10 cellular contexts compared by ENCODE assay signal in the genomic region with DNA sequence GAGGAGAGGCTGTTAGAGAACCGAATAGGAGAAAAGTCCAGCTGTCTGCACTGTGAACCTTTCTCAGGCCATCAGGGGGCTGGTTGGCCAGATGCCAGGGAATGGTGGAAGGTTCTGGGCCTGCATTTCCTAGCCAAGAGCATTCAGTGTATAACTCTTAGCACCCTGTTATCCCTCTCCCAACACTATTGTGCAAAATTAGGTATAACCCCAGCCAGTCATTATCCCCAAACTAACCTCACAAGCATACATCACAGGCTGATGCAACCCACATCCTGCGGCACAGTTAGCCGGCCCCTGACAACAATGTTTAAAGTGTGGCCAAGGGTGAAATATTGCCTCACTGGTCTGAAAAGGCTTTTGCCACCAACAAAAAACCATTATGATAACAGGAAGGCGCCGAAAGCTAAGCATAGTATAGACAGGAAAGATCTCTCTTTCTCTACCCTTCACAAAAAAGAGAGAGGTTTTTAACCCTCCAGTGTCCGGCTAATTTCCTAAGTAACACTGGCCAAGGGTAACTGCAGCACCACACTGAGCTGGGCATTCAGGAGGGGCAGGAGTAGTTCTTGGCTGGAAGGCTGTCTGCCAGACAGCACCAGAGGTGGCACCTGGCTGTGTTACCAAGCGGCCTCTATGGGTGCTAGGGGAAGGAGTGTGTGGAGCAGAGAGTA.
DNase-seq lines count a peak whose midpoint lies in the region; ATAC-seq and TF ChIP-seq lines count a peak whose summit lies in the region.
"Had no signal": no experiment of that assay in that cellular context is flagged by ENCODE, and none has a peak within 500 bp of the region (broad histone marks: within the 10 kb centered on the region; RNA-seq: fewer than 3 reads in every experiment).

No MANE protein-coding gene starts in this region.

- H3K4me1 ChIP-seq in GM23248 (ENCODE audit: insufficient read depth): peaks cover 24% of the 10 kb centered on the region
- H3K4me1 ChIP-seq in naive thymus-derived CD4-positive, alpha-beta T cell (ENCODE audit: control insufficient read depth in 2 of 2, insufficient read depth in 2 of 2, low read length in 2 of 2): peaks cover 0 to 6% of the 10 kb centered on the region in 2 donors

- H3K4me3 ChIP-seq in GM23248: no peak overlapping the region
- H3K4me3 ChIP-seq in cardiac fibroblast (replicated peaks in 1 of 2; ENCODE audit: low read depth in 2 of 2, low read length in 2 of 2): no peak overlapping the region
- H3K4me3 ChIP-seq in naive thymus-derived CD4-positive, alpha-beta T cell (ENCODE audit: low read length): no peak overlapping the region
- H3K4me3 ChIP-seq: heart right ventricle had no signal

- peak; percentile 14 for TF ChIP-seq CTCF in cardiac fibroblast (IDR thresholded peaks at IDR 0.05; ENCODE audit: low read depth, low read length)

- DNase-seq in GM23248 (peak; percentile 23), OCI-M1 (lab: John Stamatoyannopoulos, UW) (peak; percentile 55), cardiac fibroblast (ENCODE audit: low read depth in 2 of 2) (peak; percentile 93 to 97), NCI-H82 (lab: John Stamatoyannopoulos, UW) (no peak)
- no peak for DNase-seq in naive thymus-derived CD4-positive, alpha-beta T cell
- DNase-seq: stimulated activated CD4-positive, alpha-beta T cell treated with anti-CD3 and anti-CD28 coated beads, Interleukin-2, amount 100 ng/mL, for 48 hours had no signal

- POLR2A ChIA-PET in naive thymus-derived CD4-positive, alpha-beta T cell (lab: Charles Lee): no interaction called here

- H3K9me2 ChIP-seq in GM23248 (ENCODE audit: insufficient read depth): no peaks in the 10 kb centered on the region

- CTCF ChIA-PET in naive thymus-derived CD4-positive, alpha-beta T cell (lab: Charles Lee): no interaction called here

- H3K4me3 Mint-ChIP-seq in naive thymus-derived CD4-positive, alpha-beta T cell: no peak overlapping the region

- H3K36me3 Mint-ChIP-seq in naive thymus-derived CD4-positive, alpha-beta T cell: peaks cover 0 to 2% (median 0%) of the 10 kb centered on the region in 5 donors

- H3K9me3 Mint-ChIP-seq in naive thymus-derived CD4-positive, alpha-beta T cell: peaks cover 0 to 2% (median 0%) of the 10 kb centered on the region in 11 donors

- H3K9ac ChIP-seq in GM23248: no peak overlapping the region

- no peaks in the 10 kb centered on the region for H4K20me1 ChIP-seq in GM23248 (ENCODE audit: insufficient read depth)

- H3F3A ChIP-seq in GM23248 (ENCODE audit: insufficient read depth): peaks cover 15% of the 10 kb centered on the region; the same call in 1 of the 2 replicates

- intact Hi-C loops in naive thymus-derived CD4-positive, alpha-beta T cell (cut with micrococcal nuclease): loop anchor here in 1 of 2 donors (10.0 kb wide), 1 partner anchor 64 kb away; no protein-coding TSS in a partner anchor

- H3K27me3 ChIP-seq in GM23248 (replicated peaks; ENCODE audit: insufficient read depth): no peaks in the 10 kb centered on the region
- no peaks in the 10 kb centered on the region for H3K27me3 ChIP-seq in naive thymus-derived CD4-positive, alpha-beta T cell (ENCODE audit: control insufficient read depth in 2 of 2, insufficient read depth in 2 of 2, low read length in 2 of 2)

- 86 to 88% methylated on average over 7 of the region's 7 CpGs for WGBS in GM23248 (ENCODE audit: low coverage in 1 of 2, low lambda C conversion rate in 2 of 2, missing lambda C conversion rate in 2 of 2), 2 experiments

- H3K4me2 ChIP-seq in GM23248 (ENCODE audit: unreplicated experiment): no peak overlapping the region

- no peaks in the 10 kb centered on the region for H3K36me3 ChIP-seq in GM23248 (ENCODE audit: low read depth)
- H3K36me3 ChIP-seq in naive thymus-derived CD4-positive, alpha-beta T cell (ENCODE audit: control insufficient read depth in 2 of 3, insufficient read depth in 3 of 3, low read length in 3 of 3): no peaks in the 10 kb centered on the region
- H3K36me3 ChIP-seq: heart right ventricle had no signal

- no peaks in the 10 kb centered on the region for H3K79me2 ChIP-seq in GM23248 (ENCODE audit: insufficient read depth)

- no peak overlapping the region for H3K27ac ChIP-seq in GM23248
- H3K27ac ChIP-seq in naive thymus-derived CD4-positive, alpha-beta T cell (ENCODE audit: low read depth, low read length): no peak overlapping the region

- ATAC-seq in naive thymus-derived CD4-positive, alpha-beta T cell: peak; percentile 76
- no peak for ATAC-seq in GM18870 (IDR thresholded peaks at IDR 0.05; ENCODE audit: unreplicated experiment)
- ATAC-seq in GM18858 (IDR thresholded peaks at IDR 0.05; ENCODE audit: unreplicated experiment): no peak
- ATAC-seq in HG03025 (IDR thresholded peaks at IDR 0.05; ENCODE audit: low FRiP score, unreplicated experiment): no peak

- peak overlapping the region in 2 of 9 donors; percentile 38 to 71 for H3K27ac Mint-ChIP-seq in naive thymus-derived CD4-positive, alpha-beta T cell

- in situ Hi-C loops in GM23248 (cut with MboI): no loop called here

- H2AFZ ChIP-seq in GM23248: no peak overlapping the region

- no peaks in the 10 kb centered on the region for H3K9me3 ChIP-seq in GM23248 (ENCODE audit: low read depth)
- no peaks in the 10 kb centered on the region for H3K9me3 ChIP-seq in naive thymus-derived CD4-positive, alpha-beta T cell (ENCODE audit: control insufficient read depth in 2 of 3, low read length in 3 of 3)
- H3K9me3 ChIP-seq: heart right ventricle had no signal

- peaks cover 0 to 22% (median 8%) of the 10 kb centered on the region in 7 donors for H3K4me1 Mint-ChIP-seq in naive thymus-derived CD4-positive, alpha-beta T cell

- peaks cover 0 to 15% (median 0%) of the 10 kb centered on the region in 5 donors for H3K27me3 Mint-ChIP-seq in naive thymus-derived CD4-positive, alpha-beta T cell

Comparison
In these comparisons a context has a peak if more than half of its experiments do, and no peak if none do; other contexts are left out.
1. DNase-seq: peak in GM23248 (single experiment), OCI-M1 (single experiment) and cardiac fibroblast (2 of 2); none in naive thymus-derived CD4-positive, alpha-beta T cell (0 of 9) and NCI-H82 (single experiment).